In the genomic region with DNA sequence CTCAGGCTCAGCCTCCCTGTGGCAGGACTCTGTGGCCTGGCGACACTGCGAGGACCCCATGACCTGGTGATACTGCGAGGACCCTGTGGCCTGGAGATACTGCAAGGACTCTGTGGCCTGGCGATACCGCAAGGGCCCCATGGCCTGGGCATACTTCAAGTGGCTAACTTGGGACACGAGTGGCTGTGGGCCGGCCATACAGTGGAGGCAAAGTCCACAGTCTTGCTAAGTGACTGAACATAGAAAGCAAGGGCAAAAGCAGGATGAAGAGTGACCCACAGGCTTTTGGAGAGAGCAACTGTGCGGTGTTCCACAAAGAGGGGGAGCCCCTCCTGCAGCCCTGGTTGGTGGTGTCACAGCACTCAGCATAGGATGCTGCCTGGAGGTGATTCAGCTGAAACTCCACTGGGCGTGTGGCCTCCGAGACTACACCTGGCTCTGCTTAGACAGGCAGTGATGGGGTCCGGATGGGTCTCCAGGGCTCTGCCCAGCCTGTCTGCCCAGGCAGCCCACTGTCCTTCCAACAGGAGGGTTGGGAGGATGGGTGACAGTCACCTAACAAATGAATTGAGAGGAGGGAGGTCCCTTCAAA, we compare ENCODE assay signal across 25 cellular contexts.
DNase-seq lines count a peak whose midpoint lies in the region; ATAC-seq, FAIRE-seq and TF ChIP-seq lines count a peak whose summit lies in the region.
"Had no signal": no experiment of that assay in that cellular context is flagged by ENCODE, and none has a peak within 500 bp of the region (broad histone marks: within the 10 kb centered on the region; RNA-seq: fewer than 3 reads in every experiment).

No MANE protein-coding gene starts in this region.

- intact Hi-C loops in MCF 10A (cut with micrococcal nuclease) = no loop called here
- intact Hi-C loops in mammary epithelial cell (cut with micrococcal nuclease) = no loop called here
- intact Hi-C loops in upper lobe of right lung (cut with DNase I) = no loop called here
- intact Hi-C loops in HepG2 (cut with micrococcal nuclease; ENCODE audit: unreplicated experiment) = no loop called here

- H3K27ac Mint-ChIP-seq in MCF 10A (ENCODE audit: low read depth, unreplicated experiment) (peak overlapping the region; percentile 47), chondrocyte (ENCODE audit: unreplicated experiment) (no peak overlapping the region)
- H3K27ac Mint-ChIP-seq: CD4-positive, alpha-beta memory T cell; CD8-positive, alpha-beta memory T cell had no signal

- H3K27me3 ChIP-seq in mammary epithelial cell (ENCODE audit: insufficient read depth, low read length) (no peaks in the 10 kb centered on the region), upper lobe of right lung (no peaks in the 10 kb centered on the region), SJCRH30 (peaks cover 11% of the 10 kb centered on the region; the same call in 1 of the 2 replicates), HepG2 (ENCODE audit: control insufficient read depth in 1 of 2, insufficient read depth in 2 of 2, low read length in 2 of 2) (peaks cover 0 to 14% of the 10 kb centered on the region in 2 experiments; a peak in 3 of 5 replicates)
- no peaks in the 10 kb centered on the region for H3K27me3 ChIP-seq in BLaER1 treated with 17β-estradiol and CSF1 and Interleukin-3, amounts not matched to agents 10 nM and 100 nM
- H3K27me3 ChIP-seq: BE2C had no signal

- no peak for TF ChIP-seq RAD21 in HepG2 (CRISPR knock-in tag; IDR thresholded peaks at IDR 0.05)

- CTCF ChIA-PET in MCF 10A (lab: Yijun Ruan, JAX) (no interaction called here), mammary epithelial cell (lab: Charles Lee; ENCODE audit: low non-redundant PET) (no interaction called here), HepG2 (lab: Yijun Ruan, JAX; ENCODE audit: low intra/inter-chr PET ratio, low total read pairs) (no interaction called here)

- no peaks in the 10 kb centered on the region for H3K9me3 Mint-ChIP-seq in MCF 10A (ENCODE audit: unreplicated experiment)
- peaks cover 8% of the 10 kb centered on the region for H3K9me3 Mint-ChIP-seq in chondrocyte (ENCODE audit: low read depth)

- no peak overlapping the region for H3K4me2 ChIP-seq in mammary epithelial cell (ENCODE audit: insufficient read depth, low read depth, low read length)
- H3K4me2 ChIP-seq in BLaER1 treated with 17β-estradiol and CSF1 and Interleukin-3, amounts not matched to agents 10 nM and 100 nM = peak overlapping the region in 6 of 11 experiments; percentile 59 to 79 (median 72); a peak in 5 of 22 replicates
- no peak overlapping the region for H3K4me2 ChIP-seq in HepG2 (ENCODE audit: low read depth, low read length)

- H4K20me1 ChIP-seq in mammary epithelial cell (ENCODE audit: insufficient read depth, low read length) (no peaks in the 10 kb centered on the region), HepG2 (ENCODE audit: insufficient read depth, low read length) (no peaks in the 10 kb centered on the region)
- no peaks in the 10 kb centered on the region for H4K20me1 ChIP-seq in BLaER1 treated with 17β-estradiol and CSF1 and Interleukin-3, amounts not matched to agents 10 nM and 100 nM

- in situ Hi-C loops in mammary epithelial cell (cut with MboI; ENCODE audit: low sequenced_read_pairs in 2 of 2) (no loop called here), HepG2 (cut with HindIII; ENCODE audit: extremely low pct_ligation_motif_present, low pct_unique_long_range_greater_than_20kb) (no loop called here)

- BruUV-seq in MCF 10A (replicated peaks; lab: Mats Ljungman, UMichigan) (no TSS peak), mammary epithelial cell (replicated peaks; lab: Mats Ljungman, UMichigan) (no TSS peak), HepG2 (replicated peaks; lab: Mats Ljungman, UMichigan) (no TSS peak)

- no peak for FAIRE-seq in HepG2 (lab: Jason Lieb, UNC)
- FAIRE-seq: A204.1, G401.6, GM12891, GM19239 had no signal

- 100% methylated on average over 2 of the region's 11 CpGs for WGBS in mammary epithelial cell (ENCODE audit: low coverage, missing lambda C conversion rate)
- WGBS in HepG2 (ENCODE audit: low lambda C conversion rate) = 23% methylated on average over 11 of the region's 11 CpGs

- peaks cover 19% of the 10 kb centered on the region for H3K4me1 ChIP-seq in mammary epithelial cell (ENCODE audit: insufficient read depth, low read length)
- H3K4me1 ChIP-seq in BLaER1 treated with 17β-estradiol and CSF1 and Interleukin-3, amounts not matched to agents 10 nM and 100 nM = peaks cover 0 to 65% (median 39%) of the 10 kb centered on the region in 10 experiments; a peak in 15 of 20 replicates
- H3K4me1 ChIP-seq in upper lobe of right lung = no peaks in the 10 kb centered on the region
- no peaks in the 10 kb centered on the region for H3K4me1 ChIP-seq in SJCRH30
- no peaks in the 10 kb centered on the region for H3K4me1 ChIP-seq in HepG2 (ENCODE audit: insufficient read depth, low read length)
- H3K4me1 ChIP-seq: BE2C had no signal

- H3K4me3 Mint-ChIP-seq in MCF 10A (ENCODE audit: unreplicated experiment) (no peak overlapping the region), chondrocyte (ENCODE audit: unreplicated experiment) (no peak overlapping the region)
- H3K4me3 Mint-ChIP-seq: CD14-positive monocyte; CD4-positive, alpha-beta memory T cell; CD4-positive, CD25-positive, alpha-beta regulatory T cell; CD8-positive, alpha-beta memory T cell had no signal

- no peaks in the 10 kb centered on the region for H3K36me3 ChIP-seq in mammary epithelial cell (ENCODE audit: insufficient read depth, low read length)
- H3K36me3 ChIP-seq in BLaER1 treated with 17β-estradiol and CSF1 and Interleukin-3, amounts not matched to agents 10 nM and 100 nM = no peaks in the 10 kb centered on the region
- no peaks in the 10 kb centered on the region for H3K36me3 ChIP-seq in upper lobe of right lung
- H3K36me3 ChIP-seq in SJCRH30 = no peaks in the 10 kb centered on the region
- no peaks in the 10 kb centered on the region for H3K36me3 ChIP-seq in HepG2 (replicated peaks in 1 of 2; ENCODE audit: control insufficient read depth in 1 of 2, insufficient read depth in 2 of 2, low read length in 2 of 2)
- H3K36me3 ChIP-seq: BE2C had no signal

- POLR2A ChIA-PET in MCF 10A (lab: Yijun Ruan, JAX) = no interaction called here
- POLR2A ChIA-PET in HepG2 (lab: Yijun Ruan, JAX) = no interaction called here

- H3K27me3 Mint-ChIP-seq in MCF 10A (ENCODE audit: insufficient read depth, unreplicated experiment) (no peaks in the 10 kb centered on the region), chondrocyte (ENCODE audit: low read depth) (peaks cover 11% of the 10 kb centered on the region)
- H3K27me3 Mint-ChIP-seq: CD4-positive, alpha-beta memory T cell; CD4-positive, CD25-positive, alpha-beta regulatory T cell; CD8-positive, alpha-beta memory T cell had no signal

- TF ChIP-seq CTCF in MCF 10A (IDR thresholded peaks at IDR 0.05; ENCODE audit: unreplicated experiment) (no peak), mammary epithelial cell (conservative IDR thresholded peaks at IDR 0.05 in 1 of 2, IDR thresholded peaks at IDR 0.05 in 1 of 2; ENCODE audit: extremely low read depth in 1 of 2, insufficient read depth in 1 of 2, low read depth in 1 of 2, low read length in 2 of 2) (no peak), chondrocyte (IDR thresholded peaks at IDR 0.05) (no peak), upper lobe of right lung (IDR thresholded peaks at IDR 0.05) (no peak), HepG2 (CRISPR knock-in tag; IDR thresholded peaks at IDR 0.05) (no peak)

- DNase-seq in MCF 10A (ENCODE audit: unreplicated experiment) = no peak
- no peak for DNase-seq in mammary epithelial cell
- DNase-seq in chondrocyte (ENCODE audit: low spot score) = peak; percentile 86
- no peak for DNase-seq in upper lobe of right lung
- DNase-seq in SJCRH30 = no peak
- DNase-seq in HepG2 (ENCODE audit: low spot score) = no peak
- no peak for DNase-seq in HT-29 (ENCODE audit: low spot score)
- DNase-seq: 8988T; ACHN; BE2C; C1 segment of cervical spinal cord; CD4-positive, alpha-beta memory T cell; CD4-positive, CD25-positive, alpha-beta regulatory T cell; CD8-positive, alpha-beta memory T cell; COR-L47; DMS 273 treated with DMSO at 0.1 percent for 48 hours; DMS153; DMS79 treated with DMSO at 0.1 percent for 48 hours; GF-D8 had no signal

- ATAC-seq in upper lobe of right lung = peak; percentile 11
- ATAC-seq in HepG2 = no peak; the same call in 2 of the 3 replicates

- H2AFZ ChIP-seq in mammary epithelial cell (ENCODE audit: low read depth, low read length) (no peak overlapping the region), HepG2 (ENCODE audit: low read length) (no peak overlapping the region)

- dilution Hi-C loops in mammary epithelial cell (cut with HindIII; ENCODE audit: low sequenced_read_pairs) = no loop called here

- H3K36me3 Mint-ChIP-seq in MCF 10A (ENCODE audit: insufficient read depth, unreplicated experiment) = no peaks in the 10 kb centered on the region
- no peaks in the 10 kb centered on the region for H3K36me3 Mint-ChIP-seq in chondrocyte (ENCODE audit: low read depth)
- H3K36me3 Mint-ChIP-seq: CD14-positive monocyte; CD4-positive, alpha-beta memory T cell; CD4-positive, CD25-positive, alpha-beta regulatory T cell; CD8-positive, alpha-beta memory T cell had no signal

- no peak for TF ChIP-seq POLR2A in HepG2 (IDR thresholded peaks at IDR 0.05; ENCODE audit: insufficient read depth in 1 of 2, low read depth in 2 of 2, low read length in 2 of 2)

- H3K9me3 ChIP-seq in mammary epithelial cell (replicated peaks; ENCODE audit: insufficient read depth, low read length) (no peaks in the 10 kb centered on the region), upper lobe of right lung (no peaks in the 10 kb centered on the region), SJCRH30 (replicated peaks) (no peaks in the 10 kb centered on the region), HepG2 (ENCODE audit: low read length) (no peaks in the 10 kb centered on the region)
- H3K9me3 ChIP-seq in BLaER1 treated with 17β-estradiol and CSF1 and Interleukin-3, amounts not matched to agents 10 nM and 100 nM (replicated peaks in 1 of 11) = peaks cover 0 to 8% (median 0%) of the 10 kb centered on the region in 11 experiments; a peak in 2 of 22 replicates
- H3K9me3 ChIP-seq: BE2C had no signal

- no peak overlapping the region for H3K9ac ChIP-seq in mammary epithelial cell (ENCODE audit: insufficient read depth, low read length)
- no peak overlapping the region for H3K9ac ChIP-seq in BLaER1 treated with 17β-estradiol and CSF1 and Interleukin-3, amounts not matched to agents 10 nM and 100 nM
- no peak overlapping the region for H3K9ac ChIP-seq in HepG2 (ENCODE audit: insufficient read depth, low read depth, low read length)

- TF ChIP-seq EP300 in HepG2 (IDR thresholded peaks at IDR 0.05; ENCODE audit: low read depth in 2 of 2, low read length in 2 of 2) (no peak), HepG2 (CRISPR knock-in tag; IDR thresholded peaks at IDR 0.05; ENCODE audit: borderline replicate concordance) (no peak)

- H3K79me2 ChIP-seq in mammary epithelial cell (ENCODE audit: insufficient read depth, low read length) (no peaks in the 10 kb centered on the region), HepG2 (ENCODE audit: insufficient read depth, low read length) (no peaks in the 10 kb centered on the region)

- H3K4me1 Mint-ChIP-seq in MCF 10A (ENCODE audit: insufficient read depth, unreplicated experiment) (peaks cover 13% of the 10 kb centered on the region), chondrocyte (ENCODE audit: low read depth) (no peaks in the 10 kb centered on the region)
- H3K4me1 Mint-ChIP-seq: CD14-positive monocyte; CD4-positive, alpha-beta memory T cell; CD4-positive, CD25-positive, alpha-beta regulatory T cell; CD8-positive, alpha-beta memory T cell had no signal

- H3K27ac ChIP-seq in mammary epithelial cell (ENCODE audit: insufficient read depth, low read depth, low read length) (no peak overlapping the region), upper lobe of right lung (no peak overlapping the region), SJCRH30 (no peak overlapping the region), HepG2 (ENCODE audit: extremely low read length, insufficient read depth, low read length) (no peak overlapping the region)
- H3K27ac ChIP-seq in BLaER1 treated with 17β-estradiol and CSF1 and Interleukin-3, amounts not matched to agents 10 nM and 100 nM = peak overlapping the region in 1 of 11 experiments; percentile 83; a peak in 1 of 22 replicates

- H3K4me3 ChIP-seq in mammary epithelial cell (replicated peaks in 1 of 3; ENCODE audit: insufficient read depth in 1 of 3, low read depth in 2 of 3, low read length in 3 of 3) (no peak overlapping the region), upper lobe of right lung (no peak overlapping the region), SJCRH30 (no peak overlapping the region), HepG2 (replicated peaks in 1 of 3; ENCODE audit: insufficient read depth in 1 of 3, low read depth in 2 of 3, low read length in 3 of 3) (no peak overlapping the region)
- H3K4me3 ChIP-seq in BLaER1 treated with 17β-estradiol and CSF1 and Interleukin-3, amounts not matched to agents 10 nM and 100 nM = no peak overlapping the region

Comparison
In these comparisons a context has a peak if more than half of its experiments do, and no peak if none do; other contexts are left out.
1. H3K4me2 ChIP-seq: peak in BLaER1 treated with 17β-estradiol and CSF1 and Interleukin-3, amounts not matched to agents 10 nM and 100 nM (6 of 11); none in mammary epithelial cell (single experiment) and HepG2 (single experiment).